Comparison of ENCODE assay signal across 8 cellular contexts in genomic region chr6:73054958-73055357, GRCh38.
"Had no signal": no experiment of that assay in that cellular context is flagged by ENCODE, and none has a peak within 500 bp of the region (broad histone marks: within the 10 kb centered on the region; RNA-seq: fewer than 3 reads in every experiment).

No MANE protein-coding gene starts in this region.

- H3K4me3 ChIP-seq: GM12878 had no signal

- DNase-seq: GDM1, GF-D8 had no signal

- FAIRE-seq: G401.6, GM12878, GM12891, GM12892, GM18507, GM19239 had no signal
